ENCODE assay signal across 1 cellular context in the genomic region with DNA sequence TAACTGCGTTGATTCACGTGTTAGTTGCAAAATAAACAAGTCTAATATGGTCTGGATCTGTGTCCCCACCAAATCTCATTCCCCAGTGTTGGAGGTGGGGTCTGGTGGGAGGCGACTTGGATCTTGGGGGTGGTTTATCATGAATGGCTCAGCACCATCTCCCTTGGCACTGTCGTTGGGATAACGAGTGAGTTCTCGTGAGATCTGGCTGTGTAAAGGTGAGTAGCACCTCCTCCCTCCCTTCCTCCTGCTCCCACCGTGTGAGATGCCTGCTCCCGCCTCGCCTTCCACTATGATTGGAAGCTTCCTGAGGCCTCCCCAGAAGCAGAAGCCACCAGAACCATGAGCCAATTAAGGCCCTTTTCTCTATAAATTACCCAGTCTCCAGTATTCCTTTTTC.
TF ChIP-seq lines count a peak whose summit lies in the region.

No MANE protein-coding gene starts in this region.

TF ChIP-seq in HEK293, 187 proteins besides CTCF, POLR2A, EP300 and RAD21:
- TF ChIP-seq GLIS2 (tag by site-specific recombination; IDR thresholded peaks at IDR 0.05) (peak; percentile 11; the same call in 1 of the 2 replicates), ZNF670 (tag by site-specific recombination; IDR thresholded peaks at IDR 0.05; ENCODE audit: low read depth) (no peak), ZNF341 (tag by site-specific recombination; IDR thresholded peaks at IDR 0.05; ENCODE audit: low read depth) (peak; percentile 39; the same call in 1 of the 2 replicates)
